12 cellular contexts compared by ENCODE assay signal in the genomic region with DNA sequence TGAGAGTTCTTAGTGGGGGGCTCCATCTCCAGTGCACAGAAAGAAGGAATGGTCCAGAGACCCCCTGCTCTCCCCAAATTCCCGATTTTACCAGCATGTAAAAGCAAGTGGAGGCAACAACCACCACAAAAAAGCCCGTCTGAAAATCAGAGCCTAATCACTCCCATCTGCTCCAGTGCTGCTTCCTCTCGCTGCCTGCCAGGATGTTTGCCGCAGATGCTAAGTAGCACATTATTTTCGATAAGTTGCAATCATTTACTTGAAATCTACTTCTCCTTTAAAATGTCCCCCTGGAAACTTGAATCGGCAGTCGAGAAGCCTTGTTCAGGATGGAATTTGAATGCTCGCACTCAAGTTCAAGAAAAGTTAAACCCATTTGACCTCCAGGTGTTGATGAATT.
DNase-seq lines count a peak whose midpoint lies in the region; ATAC-seq and TF ChIP-seq lines count a peak whose summit lies in the region.
"Had no signal": no experiment of that assay in that cellular context is flagged by ENCODE, and none has a peak within 500 bp of the region (broad histone marks: within the 10 kb centered on the region; RNA-seq: fewer than 3 reads in every experiment).

No MANE protein-coding gene starts in this region.

- ATAC-seq in lung (ENCODE audit: insufficient read depth, low FRiP score) (no peak), GM21528 (IDR thresholded peaks at IDR 0.05; ENCODE audit: low FRiP score, unreplicated experiment) (no peak)
- no peak for ATAC-seq in CD8-positive, alpha-beta T cell
- ATAC-seq: activated T-helper 17 cell treated with anti-CD3 and anti-CD28 coated beads, Interleukin-2, amount 50 U/mL, for 72 hours; stimulated activated naive CD8-positive, alpha-beta T cell treated with anti-CD3 and anti-CD28 coated beads, Interleukin-15, Interleukin-2, amounts not matched to agents 100 U/mL and 50 U/mL, for 24 hours had no signal

- H3K27me3 ChIP-seq in adrenal gland (no peaks in the 10 kb centered on the region), lung (ENCODE audit: control insufficient read depth, insufficient read depth) (no peaks in the 10 kb centered on the region), stomach (no peaks in the 10 kb centered on the region)
- H3K27me3 ChIP-seq in CD8-positive, alpha-beta T cell (ENCODE audit: insufficient read depth, low read length) = no peaks in the 10 kb centered on the region
- H3K27me3 ChIP-seq: BLaER1 treated with 17β-estradiol and CSF1 and Interleukin-3, amounts not matched to agents 10 nM and 100 nM had no signal

- H3K27me3 Mint-ChIP-seq in CD8-positive, alpha-beta T cell (ENCODE audit: low read depth) = no peaks in the 10 kb centered on the region

- intact Hi-C loops in adrenal gland (cut with DNase I) = no loop called here
- intact Hi-C loops in stomach (cut with DNase I; ENCODE audit: low total_unique reads) = no loop called here
- intact Hi-C loops in CD8-positive, alpha-beta T cell (cut with DNase I, micrococcal nuclease) = no loop called here

- no peaks in the 10 kb centered on the region for H3K9me3 Mint-ChIP-seq in CD8-positive, alpha-beta T cell
- H3K9me3 Mint-ChIP-seq: activated T-helper 17 cell treated with anti-CD3 and anti-CD28 coated beads, Interleukin-2, amount 50 U/mL, for 72 hours had no signal

- 87 to 96% (median 93%) methylated on average over 8 of the region's 8 CpGs for WGBS in adrenal gland, 4 donors
- WGBS in lung, 2 donors = 73 to 76% methylated on average over 8 of the region's 8 CpGs
- whole genome bisulfite sequencing in stomach, 5 donors = 68 to 91% (median 84%) methylated on average over 8 of the region's 8 CpGs

- POLR2A ChIA-PET in CD8-positive, alpha-beta T cell (lab: Charles Lee) = no interaction called here

- H3K27ac ChIP-seq in adrenal gland = peak overlapping the region in 4 of 5 donors; percentile 52 to 84 (median 65)
- peak overlapping the region; percentile 68 to 87 for H3K27ac ChIP-seq in lung (ENCODE audit: low read depth in 1 of 2, low read length in 1 of 2)
- H3K27ac ChIP-seq in stomach = peak overlapping the region in 4 of 5 donors; percentile 53 to 81 (median 69)
- no peak overlapping the region for H3K27ac ChIP-seq in CD8-positive, alpha-beta T cell (ENCODE audit: low read depth, low read length)
- H3K27ac ChIP-seq: BLaER1 treated with 17β-estradiol and CSF1 and Interleukin-3, amounts not matched to agents 10 nM and 100 nM had no signal

- TF ChIP-seq POLR2A in adrenal gland (IDR thresholded peaks at IDR 0.05) (no peak), stomach (IDR thresholded peaks at IDR 0.05) (no peak)

- TF ChIP-seq CTCF in adrenal gland (IDR thresholded peaks at IDR 0.05) (no peak), lung (IDR thresholded peaks at IDR 0.05; ENCODE audit: control extremely low read depth, extremely low read depth) (no peak), stomach (IDR thresholded peaks at IDR 0.05) (no peak), GM20000 (IDR thresholded peaks at IDR 0.05; ENCODE audit: extremely low read depth, missing control alignments) (no peak)
- no peak for TF ChIP-seq CTCF in CD8-positive, alpha-beta T cell (IDR thresholded peaks at IDR 0.05)

- CTCF ChIA-PET in CD8-positive, alpha-beta T cell (lab: Charles Lee) = no interaction called here

- H3K36me3 Mint-ChIP-seq in CD8-positive, alpha-beta T cell = no peaks in the 10 kb centered on the region

- H3K36me3 ChIP-seq in adrenal gland (replicated peaks in 1 of 2) (no peaks in the 10 kb centered on the region), lung (ENCODE audit: control insufficient read depth in 2 of 2, insufficient read depth in 2 of 2, low read length in 2 of 2) (no peaks in the 10 kb centered on the region), stomach (no peaks in the 10 kb centered on the region)
- no peaks in the 10 kb centered on the region for H3K36me3 ChIP-seq in CD8-positive, alpha-beta T cell (ENCODE audit: insufficient read depth, low read length)

- H3K4me3 ChIP-seq in adrenal gland (no peak overlapping the region), lung (no peak overlapping the region), stomach (no peak overlapping the region)
- H3K4me3 ChIP-seq in CD8-positive, alpha-beta T cell (ENCODE audit: low read depth, low read length) = no peak overlapping the region
- H3K4me3 ChIP-seq: BLaER1 treated with 17β-estradiol and CSF1 and Interleukin-3, amounts not matched to agents 10 nM and 100 nM had no signal

- no peaks in the 10 kb centered on the region for H3K4me1 Mint-ChIP-seq in CD8-positive, alpha-beta T cell (ENCODE audit: low read depth)
- H3K4me1 Mint-ChIP-seq: activated T-helper 17 cell treated with anti-CD3 and anti-CD28 coated beads, Interleukin-2, amount 50 U/mL, for 72 hours had no signal

- H3K9me3 ChIP-seq in adrenal gland (replicated peaks in 1 of 3) (no peaks in the 10 kb centered on the region), lung (ENCODE audit: control insufficient read depth in 2 of 2, insufficient read depth in 1 of 2, low read length in 1 of 2) (no peaks in the 10 kb centered on the region), stomach (no peaks in the 10 kb centered on the region)
- no peaks in the 10 kb centered on the region for H3K9me3 ChIP-seq in CD8-positive, alpha-beta T cell (ENCODE audit: low read length)
- H3K9me3 ChIP-seq: BLaER1 treated with 17β-estradiol and CSF1 and Interleukin-3, amounts not matched to agents 10 nM and 100 nM had no signal

- no peak for TF ChIP-seq EP300 in stomach (IDR thresholded peaks at IDR 0.05)

- no peak overlapping the region for H3K4me3 Mint-ChIP-seq in CD8-positive, alpha-beta T cell
- H3K4me3 Mint-ChIP-seq: activated T-helper 17 cell treated with anti-CD3 and anti-CD28 coated beads, Interleukin-2, amount 50 U/mL, for 72 hours had no signal

- peaks cover 7 to 40% of the 10 kb centered on the region in 2 donors for H3K4me1 ChIP-seq in adrenal gland (replicated peaks in 1 of 2)
- peaks cover 4 to 17% of the 10 kb centered on the region in 2 donors for H3K4me1 ChIP-seq in lung (ENCODE audit: control insufficient read depth in 2 of 2, insufficient read depth in 2 of 2, low read length in 2 of 2)
- peaks cover 6 to 74% (median 34%) of the 10 kb centered on the region in 4 donors for H3K4me1 ChIP-seq in stomach
- H3K4me1 ChIP-seq in CD8-positive, alpha-beta T cell (ENCODE audit: insufficient read depth, low read length) = no peaks in the 10 kb centered on the region

- H3K27ac Mint-ChIP-seq in CD8-positive, alpha-beta T cell = no peak overlapping the region
- H3K27ac Mint-ChIP-seq: activated T-helper 17 cell treated with anti-CD3 and anti-CD28 coated beads, Interleukin-2, amount 50 U/mL, for 72 hours had no signal

- DNase-seq in EH (ENCODE audit: low read depth) (peak; percentile 54), adrenal gland (peak in 1 of 7 donors; percentile 29), lung (ENCODE audit: low spot score) (no peak), stomach (no peak), GM20000 (ENCODE audit: low spot score) (no peak)
- DNase-seq in CD8-positive, alpha-beta T cell = no peak
- DNase-seq: NCI-H1694 treated with DMSO at 0.1 percent for 48 hours; stimulated activated naive CD8-positive, alpha-beta T cell treated with anti-CD3 and anti-CD28 coated beads, Interleukin-15, Interleukin-2, amounts not matched to agents 100 U/mL and 50 U/mL, for 24 hours; T-helper 2 cell had no signal
